Comparison of ENCODE assay signal across 9 cellular contexts in the genomic region with DNA sequence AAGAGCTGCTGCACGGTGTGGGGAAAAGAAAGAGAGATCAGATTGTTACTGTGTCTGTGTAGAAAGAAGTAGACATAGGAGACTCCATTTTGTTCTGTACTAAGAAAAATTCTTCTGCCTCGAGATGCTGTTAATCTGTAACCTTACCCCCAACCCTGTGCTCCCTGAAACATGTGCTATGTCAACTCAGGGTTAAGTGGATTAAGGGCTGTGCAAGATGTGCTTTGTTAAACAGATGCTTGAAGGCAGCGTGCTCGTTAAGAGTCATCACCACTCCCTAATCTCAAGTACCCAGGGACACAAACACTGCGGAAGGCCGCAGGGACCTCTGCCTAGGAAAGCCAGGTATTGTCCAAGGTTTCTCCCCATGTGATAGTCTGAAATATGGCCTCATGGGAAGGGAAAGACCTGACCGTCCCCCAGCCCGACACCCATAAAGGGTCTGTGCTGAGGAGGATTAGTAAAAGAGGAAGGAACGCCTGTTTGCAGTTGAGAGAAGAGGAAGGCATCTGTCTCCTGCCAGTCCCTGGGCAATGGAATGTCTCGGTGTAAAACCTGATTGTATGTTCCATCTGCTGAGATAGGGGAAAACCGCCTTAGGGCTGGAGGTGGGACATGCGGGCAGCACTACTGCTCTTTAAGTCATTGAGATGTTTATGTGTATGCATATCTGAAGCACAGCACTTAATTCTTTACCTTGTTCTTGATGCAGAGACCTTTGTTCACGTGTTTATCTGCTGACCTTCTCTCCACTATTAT. TPM values are rescaled to one million over a fixed set of nuclear protein-coding genes. Genes with fewer than 3 reads are reported as not detected.
DNase-seq lines count a peak whose midpoint lies in the region; ATAC-seq and TF ChIP-seq lines count a peak whose summit lies in the region.
"Not testable (repeated sequence)": the region's sequence is repeated elsewhere in the genome, so short reads cannot be mapped to it uniquely, and the experiment has no call there.
"Had no signal": no experiment of that assay in that cellular context is flagged by ENCODE, and none has a peak within 500 bp of the region (broad histone marks: within the 10 kb centered on the region; RNA-seq: fewer than 3 reads in every experiment).

No MANE protein-coding gene starts in this region.

- H3K9me3 Mint-ChIP-seq in CD4-positive, CD25-positive, alpha-beta regulatory T cell; activated CD4-positive, alpha-beta T cell treated with anti-CD3 and anti-CD28 coated beads for 36 hours (ENCODE audit: low read depth); activated naive CD4-positive, alpha-beta T cell treated with anti-CD3 and anti-CD28 coated beads, Interleukin-2, amount 50 U/mL, for 24 hours; naive thymus-derived CD4-positive, alpha-beta T cell; stimulated activated effector memory CD8-positive, alpha-beta T cell treated with anti-CD3 and anti-CD28 coated beads, Interleukin-12 subunit alpha, Interleukin-12 subunit beta, amount 100 ng/mL, for 72 hours: not testable (repeated sequence)

- H3K36me3 Mint-ChIP-seq in CD4-positive, CD25-positive, alpha-beta regulatory T cell = peaks cover 55% of the 10 kb centered on the region
- H3K36me3 Mint-ChIP-seq in activated CD4-positive, alpha-beta T cell treated with anti-CD3 and anti-CD28 coated beads for 36 hours (ENCODE audit: low read depth) = peaks cover 64% of the 10 kb centered on the region
- peaks cover 28% of the 10 kb centered on the region for H3K36me3 Mint-ChIP-seq in activated naive CD4-positive, alpha-beta T cell treated with anti-CD3 and anti-CD28 coated beads, Interleukin-2, amount 50 U/mL, for 24 hours
- H3K36me3 Mint-ChIP-seq in naive thymus-derived CD4-positive, alpha-beta T cell = peaks cover 18 to 42% (median 39%) of the 10 kb centered on the region in 5 donors
- H3K36me3 Mint-ChIP-seq in stimulated activated effector memory CD8-positive, alpha-beta T cell treated with anti-CD3 and anti-CD28 coated beads, Interleukin-12 subunit alpha, Interleukin-12 subunit beta, amount 100 ng/mL, for 72 hours = peaks cover 100% of the 10 kb centered on the region

- peak overlapping the region in 2 of 3 donors; percentile 39 to 43 for H3K27ac Mint-ChIP-seq in CD4-positive, CD25-positive, alpha-beta regulatory T cell
- peak overlapping the region; percentile 64 for H3K27ac Mint-ChIP-seq in activated CD4-positive, alpha-beta T cell treated with anti-CD3 and anti-CD28 coated beads for 36 hours
- peak overlapping the region; percentile 27 for H3K27ac Mint-ChIP-seq in activated naive CD4-positive, alpha-beta T cell treated with anti-CD3 and anti-CD28 coated beads, Interleukin-2, amount 50 U/mL, for 24 hours
- H3K27ac Mint-ChIP-seq in naive thymus-derived CD4-positive, alpha-beta T cell = peak overlapping the region in 5 of 9 donors; percentile 7 to 71 (median 66)
- peak overlapping the region; percentile 83 for H3K27ac Mint-ChIP-seq in stimulated activated effector memory CD8-positive, alpha-beta T cell treated with anti-CD3 and anti-CD28 coated beads, Interleukin-12 subunit alpha, Interleukin-12 subunit beta, amount 100 ng/mL, for 72 hours

- H3K4me1 ChIP-seq in CD4-positive, CD25-positive, alpha-beta regulatory T cell (ENCODE audit: control insufficient read depth, insufficient read depth, low read length, poor library complexity, severe bottlenecking); naive thymus-derived CD4-positive, alpha-beta T cell (ENCODE audit: control insufficient read depth in 2 of 2, insufficient read depth in 2 of 2, low read length in 2 of 2): not testable (repeated sequence)
- H3K4me1 ChIP-seq in right atrium auricular region = peaks cover 0 to 42% of the 10 kb centered on the region in 2 donors

- H3K27ac ChIP-seq in CD4-positive, CD25-positive, alpha-beta regulatory T cell (ENCODE audit: insufficient read depth, low read length, poor library complexity, severe bottlenecking); naive thymus-derived CD4-positive, alpha-beta T cell (ENCODE audit: low read depth, low read length): not testable (repeated sequence)
- H3K27ac ChIP-seq in HL-60 (replicated peaks) = peak overlapping the region; percentile 39
- H3K27ac ChIP-seq in right atrium auricular region = peak overlapping the region; percentile 24 to 29

- POLR2A ChIA-PET in activated CD4-positive, alpha-beta T cell treated with anti-CD3 and anti-CD28 coated beads for 36 hours (lab: Charles Lee) = not testable (repeated sequence)
- POLR2A ChIA-PET in naive thymus-derived CD4-positive, alpha-beta T cell (lab: Charles Lee) = interaction anchor here (1.2 to 2.0 kb wide), 2 partner anchors 22 to 34 kb away, joined by 3 to 10 read pairs; partner anchors contain the start of gene CFLAR

- not testable (repeated sequence) for ATAC-seq in CD4-positive, CD25-positive, alpha-beta regulatory T cell (ENCODE audit: low read depth in 2 of 2); activated CD4-positive, alpha-beta T cell treated with anti-CD3 and anti-CD28 coated beads for 36 hours; naive thymus-derived CD4-positive, alpha-beta T cell; stimulated activated effector memory CD8-positive, alpha-beta T cell treated with anti-CD3 and anti-CD28 coated beads, Interleukin-12 subunit alpha, Interleukin-12 subunit beta, amount 100 ng/mL, for 72 hours

- H3K9me3 ChIP-seq in CD4-positive, CD25-positive, alpha-beta regulatory T cell (ENCODE audit: control insufficient read depth in 2 of 2, low read length in 2 of 2); right atrium auricular region; naive thymus-derived CD4-positive, alpha-beta T cell (ENCODE audit: control insufficient read depth in 2 of 3, low read length in 3 of 3): not testable (repeated sequence)

- not testable (repeated sequence) for H3K27me3 Mint-ChIP-seq in CD4-positive, CD25-positive, alpha-beta regulatory T cell; activated CD4-positive, alpha-beta T cell treated with anti-CD3 and anti-CD28 coated beads for 36 hours; activated naive CD4-positive, alpha-beta T cell treated with anti-CD3 and anti-CD28 coated beads, Interleukin-2, amount 50 U/mL, for 24 hours; naive thymus-derived CD4-positive, alpha-beta T cell

- H3K4me3 ChIP-seq in CD4-positive, CD25-positive, alpha-beta regulatory T cell (ENCODE audit: low read depth, low read length); HL-60 (replicated peaks; ENCODE audit: insufficient read depth, low read length); right atrium auricular region; naive thymus-derived CD4-positive, alpha-beta T cell (ENCODE audit: low read length): not testable (repeated sequence)

- not testable (repeated sequence) for DNase-seq in CD4-positive, CD25-positive, alpha-beta regulatory T cell; activated CD4-positive, alpha-beta T cell treated with anti-CD3 and anti-CD28 coated beads for 36 hours; right atrium auricular region (ENCODE audit: low spot score); naive thymus-derived CD4-positive, alpha-beta T cell; stimulated activated effector memory CD8-positive, alpha-beta T cell treated with anti-CD3 and anti-CD28 coated beads, Interleukin-12 subunit alpha, Interleukin-12 subunit beta, amount 100 ng/mL, for 72 hours (ENCODE audit: low spot score in 2 of 2)
- DNase-seq in HL-60 (ENCODE audit: low read depth in 1 of 2, low spot score in 1 of 2) (peak in 1 of 2 experiments; percentile 65), NCI-H82 treated with DMSO at 0.1 percent for 48 hours (lab: John Stamatoyannopoulos, UW; ENCODE audit: unreplicated experiment) (peak; percentile 66)

- TF ChIP-seq CTCF in HL-60 (IDR thresholded peaks at IDR 0.05; ENCODE audit: insufficient read depth, low read length); right atrium auricular region (IDR thresholded peaks at IDR 0.05): not testable (repeated sequence)

- H3K36me3 ChIP-seq in CD4-positive, CD25-positive, alpha-beta regulatory T cell (ENCODE audit: control insufficient read depth, insufficient read depth, low read length) = peaks cover 85% of the 10 kb centered on the region
- H3K36me3 ChIP-seq in right atrium auricular region = peaks cover 92% of the 10 kb centered on the region
- H3K36me3 ChIP-seq in naive thymus-derived CD4-positive, alpha-beta T cell (ENCODE audit: control insufficient read depth in 2 of 3, insufficient read depth in 3 of 3, low read length in 3 of 3) = peaks cover 25 to 70% (median 30%) of the 10 kb centered on the region in 3 experiments

- peak overlapping the region in 2 of 4 donors; percentile 21 to 47 for H3K4me3 Mint-ChIP-seq in CD4-positive, CD25-positive, alpha-beta regulatory T cell
- not testable (repeated sequence) for H3K4me3 Mint-ChIP-seq in activated CD4-positive, alpha-beta T cell treated with anti-CD3 and anti-CD28 coated beads for 36 hours; activated naive CD4-positive, alpha-beta T cell treated with anti-CD3 and anti-CD28 coated beads, Interleukin-2, amount 50 U/mL, for 24 hours; naive thymus-derived CD4-positive, alpha-beta T cell
- peak overlapping the region; percentile 29 for H3K4me3 Mint-ChIP-seq in stimulated activated effector memory CD8-positive, alpha-beta T cell treated with anti-CD3 and anti-CD28 coated beads, Interleukin-12 subunit alpha, Interleukin-12 subunit beta, amount 100 ng/mL, for 72 hours

- intact Hi-C loops in activated CD4-positive, alpha-beta T cell treated with anti-CD3 and anti-CD28 coated beads for 36 hours (cut with DNase I, micrococcal nuclease); naive thymus-derived CD4-positive, alpha-beta T cell (cut with micrococcal nuclease): not testable (repeated sequence)

- CTCF ChIA-PET in activated CD4-positive, alpha-beta T cell treated with anti-CD3 and anti-CD28 coated beads for 36 hours (lab: Charles Lee) = not testable (repeated sequence)
- CTCF ChIA-PET in naive thymus-derived CD4-positive, alpha-beta T cell (lab: Charles Lee) = interaction anchor here (0.9 kb wide), 1 partner anchor 118 kb away, joined by 3 read pairs; no protein-coding TSS in a partner anchor

- H3K27me3 ChIP-seq in CD4-positive, CD25-positive, alpha-beta regulatory T cell (ENCODE audit: control insufficient read depth, insufficient read depth, low read length); HL-60 (ENCODE audit: insufficient read depth, poor library complexity, severe bottlenecking); right atrium auricular region; naive thymus-derived CD4-positive, alpha-beta T cell (ENCODE audit: control insufficient read depth in 2 of 2, insufficient read depth in 2 of 2, low read length in 2 of 2): not testable (repeated sequence)

- peaks cover 13 to 39% (median 31%) of the 10 kb centered on the region in 4 donors for H3K4me1 Mint-ChIP-seq in CD4-positive, CD25-positive, alpha-beta regulatory T cell
- H3K4me1 Mint-ChIP-seq in activated CD4-positive, alpha-beta T cell treated with anti-CD3 and anti-CD28 coated beads for 36 hours = peaks cover 48% of the 10 kb centered on the region
- peaks cover 35% of the 10 kb centered on the region for H3K4me1 Mint-ChIP-seq in activated naive CD4-positive, alpha-beta T cell treated with anti-CD3 and anti-CD28 coated beads, Interleukin-2, amount 50 U/mL, for 24 hours
- peaks cover 11 to 47% (median 13%) of the 10 kb centered on the region in 7 donors for H3K4me1 Mint-ChIP-seq in naive thymus-derived CD4-positive, alpha-beta T cell
- H3K4me1 Mint-ChIP-seq in stimulated activated effector memory CD8-positive, alpha-beta T cell treated with anti-CD3 and anti-CD28 coated beads, Interleukin-12 subunit alpha, Interleukin-12 subunit beta, amount 100 ng/mL, for 72 hours = peaks cover 56% of the 10 kb centered on the region

RNA-seq across cellular contexts. Expression of gene CFLAR, which starts 23.2 kb away (rescaled TPM):
- 306 TPM for total RNA-seq in CD4-positive, CD25-positive, alpha-beta regulatory T cell
- polyA plus RNA-seq in CD4-positive, CD25-positive, alpha-beta regulatory T cell = 100 to 1,000 TPM; 118 to 159 (median 132) TPM
- 100 to 1,000 TPM; 255 to 270 TPM for total RNA-seq in activated CD4-positive, alpha-beta T cell treated with anti-CD3 and anti-CD28 coated beads for 36 hours
- total RNA-seq in right atrium auricular region = 100 to 1,000 TPM; 154 to 179 TPM
- 100 to 1,000 TPM; 168 to 253 (median 185) TPM for total RNA-seq in naive thymus-derived CD4-positive, alpha-beta T cell
- 10 to 100 TPM; 63.9 to 95.7 TPM for polyA plus RNA-seq in naive thymus-derived CD4-positive, alpha-beta T cell

RNA-seq across cellular contexts. Expression of gene CASP10, which starts 43.8 kb away (rescaled TPM):
- 15.1 TPM for total RNA-seq in CD4-positive, CD25-positive, alpha-beta regulatory T cell
- 1 to 10 TPM; 4.4 to 7.1 (median 5.6) TPM for polyA plus RNA-seq in CD4-positive, CD25-positive, alpha-beta regulatory T cell
- 10 to 100 TPM; 12.2 to 16.8 TPM for total RNA-seq in activated CD4-positive, alpha-beta T cell treated with anti-CD3 and anti-CD28 coated beads for 36 hours
- 1 to 10 TPM; 3.5 to 6.8 TPM for total RNA-seq in right atrium auricular region
- total RNA-seq in naive thymus-derived CD4-positive, alpha-beta T cell = 10 to 100 TPM; 29.0 to 49.8 (median 42.9) TPM
- polyA plus RNA-seq in naive thymus-derived CD4-positive, alpha-beta T cell = 10 to 100 TPM; 15.9 to 18.9 TPM
- polyA plus RNA-seq: neural cell had no signal

Comparison
In these comparisons a context has a peak if more than half of its experiments do, and no peak if none do; other contexts are left out.
1. H3K27ac Mint-ChIP-seq: peak in every context shown above with its lines; median percentile 83 in stimulated activated effector memory CD8-positive, alpha-beta T cell treated with anti-CD3 and anti-CD28 coated beads, Interleukin-12 subunit alpha, Interleukin-12 subunit beta, amount 100 ng/mL, for 72 hours; 66 in naive thymus-derived CD4-positive, alpha-beta T cell; 64 in activated CD4-positive, alpha-beta T cell treated with anti-CD3 and anti-CD28 coated beads for 36 hours; 41 in CD4-positive, CD25-positive, alpha-beta regulatory T cell; 27 in activated naive CD4-positive, alpha-beta T cell treated with anti-CD3 and anti-CD28 coated beads, Interleukin-2, amount 50 U/mL, for 24 hours.